ENCODE assay signal across 20 cellular contexts in the genomic region with DNA sequence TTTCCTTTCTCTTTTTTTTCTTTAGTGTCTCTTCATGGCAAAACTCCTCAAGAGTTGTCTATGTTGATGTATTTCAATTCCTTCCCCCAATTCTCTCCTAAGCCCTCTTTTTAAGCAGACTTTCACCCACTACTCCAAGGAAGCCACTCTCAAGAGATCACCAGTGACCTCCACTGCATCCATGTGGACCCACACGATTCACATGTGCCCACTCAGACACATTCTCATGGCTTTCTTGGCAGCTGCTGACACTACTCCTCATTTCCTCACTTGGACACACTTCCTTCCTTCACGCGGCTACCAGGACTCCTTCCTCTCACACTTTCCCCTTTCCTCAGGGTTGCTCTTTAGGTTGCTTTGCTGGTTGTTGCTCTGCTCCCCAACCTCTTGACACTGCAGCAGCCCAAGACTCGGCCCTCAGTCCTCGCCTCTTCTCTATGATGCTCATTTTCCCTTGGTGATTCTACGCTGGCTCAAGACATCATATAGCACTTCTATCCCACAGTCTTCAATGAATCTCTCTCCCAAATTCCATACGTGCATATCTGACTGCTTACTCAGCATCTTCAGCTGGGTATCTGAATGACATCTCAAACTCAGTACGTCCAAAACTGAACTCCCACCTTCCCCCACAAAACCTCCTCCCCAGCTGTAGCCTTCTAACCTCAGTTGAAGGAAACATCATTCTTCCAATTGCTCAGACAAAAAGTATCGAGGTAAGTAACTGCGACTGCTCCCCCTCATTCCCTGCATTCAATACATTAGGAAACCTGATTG. TPM values are rescaled to one million over a fixed set of nuclear protein-coding genes. Genes with fewer than 3 reads are reported as not detected.
DNase-seq lines count a peak whose midpoint lies in the region; ATAC-seq, FAIRE-seq and TF ChIP-seq lines count a peak whose summit lies in the region.
"Had no signal": no experiment of that assay in that cellular context is flagged by ENCODE, and none has a peak within 500 bp of the region (broad histone marks: within the 10 kb centered on the region; RNA-seq: fewer than 3 reads in every experiment).

No MANE protein-coding gene starts in this region.

- H3K14ac ChIP-seq in mesenchymal stem cell (ENCODE audit: low read length in 2 of 2), result no peak overlapping the region

- POLR2A ChIA-PET in endothelial cell of umbilical vein (lab: Charles Lee), result no interaction called here

- peaks cover 2% of the 10 kb centered on the region; the same call in 1 of the 2 replicates for H3K27me3 Mint-ChIP-seq in HFFc6 (ENCODE audit: insufficient read depth)
- H3K27me3 Mint-ChIP-seq: B cell had no signal

- peaks cover 29% of the 10 kb centered on the region for H3K79me1 ChIP-seq in mesenchymal stem cell (replicated peaks; ENCODE audit: low read length, poor library complexity, severe bottlenecking)

- peaks cover 50% of the 10 kb centered on the region for H3K4me1 Mint-ChIP-seq in HFFc6 (ENCODE audit: low read depth)

- H3K4me3 Mint-ChIP-seq in HFFc6, result no peak overlapping the region
- H3K4me3 Mint-ChIP-seq: B cell, CD14-positive monocyte had no signal

- no peaks in the 10 kb centered on the region for H3K9me1 ChIP-seq in endothelial cell of umbilical vein (replicated peaks; ENCODE audit: control insufficient read depth, extremely low read depth, insufficient read depth, low read length)

- peak overlapping the region in 1 of 2 experiments; percentile 34 for H3K18ac ChIP-seq in mesenchymal stem cell (ENCODE audit: low read depth in 1 of 2, low read length in 2 of 2)

- 92% methylated on average over 10 of the region's 10 CpGs for whole genome bisulfite sequencing in mesenchymal stem cell

- H3K27me3 ChIP-seq in endothelial cell of umbilical vein (ENCODE audit: control insufficient read depth in 2 of 2, insufficient read depth in 2 of 2, low read length in 2 of 2) (no peaks in the 10 kb centered on the region), mesenchymal stem cell (ENCODE audit: control insufficient read depth in 1 of 2, insufficient read depth in 1 of 2, low read length in 2 of 2) (no peaks in the 10 kb centered on the region), ascending aorta (no peaks in the 10 kb centered on the region)
- H3K27me3 ChIP-seq: Peyer's patch, SJCRH30 had no signal

- ATAC-seq in HG03520 (IDR thresholded peaks at IDR 0.05; ENCODE audit: unreplicated experiment), result no peak

- no peak overlapping the region for H2BK5ac ChIP-seq in mesenchymal stem cell (ENCODE audit: low read depth, low read length, poor library complexity, severe bottlenecking)

- intact Hi-C loops in endothelial cell of umbilical vein (cut with micrococcal nuclease), result no loop called here
- intact Hi-C loops in ascending aorta (cut with DNase I), result no loop called here

- no peaks in the 10 kb centered on the region for H4K20me1 ChIP-seq in endothelial cell of umbilical vein (replicated peaks; ENCODE audit: control insufficient read depth, extremely low read depth, insufficient read depth, low read length)

- TF ChIP-seq POLR2A in endothelial cell of umbilical vein (IDR thresholded peaks at IDR 0.05; ENCODE audit: low read depth, low read length), result no peak

- H2AFZ ChIP-seq in endothelial cell of umbilical vein (ENCODE audit: low read depth, low read length) (no peak overlapping the region), mesenchymal stem cell (ENCODE audit: low read depth, low read length) (no peak overlapping the region)

- no peaks in the 10 kb centered on the region for H3K9me3 Mint-ChIP-seq in HFFc6
- H3K9me3 Mint-ChIP-seq: CD14-positive monocyte had no signal

- H3K4me1 ChIP-seq in endothelial cell of umbilical vein (ENCODE audit: control insufficient read depth, extremely low read depth, insufficient read depth, low read length) (peaks cover 13% of the 10 kb centered on the region), mesenchymal stem cell (ENCODE audit: control insufficient read depth, insufficient read depth, low read depth, low read length) (peaks cover 23% of the 10 kb centered on the region), ascending aorta (peaks cover 0 to 2% of the 10 kb centered on the region in 2 donors)

- H3K36me3 Mint-ChIP-seq in HFFc6 (ENCODE audit: low read depth), result peaks cover 19% of the 10 kb centered on the region

- no TSS peak for BruUV-seq in endothelial cell of umbilical vein (replicated peaks; lab: Mats Ljungman, UMichigan)

- CTCF ChIA-PET in endothelial cell of umbilical vein (lab: Charles Lee), result interaction anchor here (0.7 to 2.6 kb wide), 3 partner anchors 8 to 16 kb away, joined by 3 to 10 read pairs (median 4); no protein-coding TSS in a partner anchor

- no peak for FAIRE-seq in endothelial cell of umbilical vein (lab: Jason Lieb, UNC)

- peak overlapping the region; percentile 55 for H4K91ac ChIP-seq in mesenchymal stem cell (ENCODE audit: low read length)

- H2BK15ac ChIP-seq in mesenchymal stem cell (ENCODE audit: low read depth, poor library complexity, severe bottlenecking), result no peak overlapping the region

- no peaks in the 10 kb centered on the region for H3K9me3 ChIP-seq in endothelial cell of umbilical vein (replicated peaks; ENCODE audit: control insufficient read depth, insufficient read depth, low read length)
- no peaks in the 10 kb centered on the region for H3K9me3 ChIP-seq in mesenchymal stem cell (ENCODE audit: control insufficient read depth, low read length)
- H3K9me3 ChIP-seq in ascending aorta, result no peaks in the 10 kb centered on the region
- H3K9me3 ChIP-seq: Peyer's patch, SJCRH30 had no signal

- H3K27ac ChIP-seq in 22Rv1 (peak overlapping the region; percentile 56), endothelial cell of umbilical vein (ENCODE audit: insufficient read depth, low read depth, low read length) (peak overlapping the region; percentile 20), mesenchymal stem cell (ENCODE audit: low read length, poor library complexity, severe bottlenecking) (peak overlapping the region; percentile 34), ascending aorta (no peak overlapping the region)
- H3K27ac ChIP-seq: KMS-11, SJCRH30 had no signal

- H3K23ac ChIP-seq in mesenchymal stem cell (ENCODE audit: low read length in 2 of 2), result no peak overlapping the region

- no peak overlapping the region for H3K4ac ChIP-seq in mesenchymal stem cell (ENCODE audit: low read depth in 1 of 2, low read length in 2 of 2)

- no peak overlapping the region for H3K27ac Mint-ChIP-seq in HFFc6
- H3K27ac Mint-ChIP-seq: B cell, CD14-positive monocyte had no signal

- no peak overlapping the region for H2BK12ac ChIP-seq in mesenchymal stem cell (ENCODE audit: low read length in 2 of 2)

- no peak for TF ChIP-seq CTCF in 22Rv1 (IDR thresholded peaks at IDR 0.05)
- no peak for TF ChIP-seq CTCF in endothelial cell of umbilical vein (IDR thresholded peaks at IDR 0.05; ENCODE audit: extremely low read depth in 1 of 2, insufficient read depth in 1 of 2, low read depth in 1 of 2, low read length in 2 of 2)
- no peak for TF ChIP-seq CTCF in foreskin fibroblast (IDR thresholded peaks at IDR 0.05; ENCODE audit: low read depth, low read length)
- no peak for TF ChIP-seq CTCF in HFFc6 (IDR thresholded peaks at IDR 0.05)
- no peak for TF ChIP-seq CTCF in ascending aorta (IDR thresholded peaks at IDR 0.05)

- peak overlapping the region; percentile 47 for H4K8ac ChIP-seq in mesenchymal stem cell (ENCODE audit: low read length)

- H3K36me3 ChIP-seq in endothelial cell of umbilical vein (ENCODE audit: control insufficient read depth in 2 of 2, extremely low read depth in 1 of 2, insufficient read depth in 2 of 2, low read length in 2 of 2), result peaks cover 3 to 6% of the 10 kb centered on the region in 2 experiments
- H3K36me3 ChIP-seq in mesenchymal stem cell (ENCODE audit: control insufficient read depth in 1 of 2, insufficient read depth in 2 of 2, low read depth in 1 of 2, low read length in 2 of 2), result peaks cover 15 to 36% of the 10 kb centered on the region in 2 experiments
- H3K36me3 ChIP-seq in ascending aorta, result peaks cover 24 to 28% of the 10 kb centered on the region in 2 donors

- peak overlapping the region; percentile 90 for H2AK5ac ChIP-seq in mesenchymal stem cell (ENCODE audit: low read length, severe bottlenecking)

- H3K4me2 ChIP-seq in endothelial cell of umbilical vein (ENCODE audit: insufficient read depth, low read length) (no peak overlapping the region), mesenchymal stem cell (ENCODE audit: low read length, poor library complexity, severe bottlenecking) (no peak overlapping the region)
- H3K4me2 ChIP-seq: KMS-11 had no signal

- no peak overlapping the region for H3K4me3 ChIP-seq in endothelial cell of umbilical vein (replicated peaks in 1 of 3; ENCODE audit: insufficient read depth in 1 of 3, low read depth in 1 of 3, low read length in 3 of 3)
- no peak overlapping the region for H3K4me3 ChIP-seq in mesenchymal stem cell (ENCODE audit: insufficient read depth in 1 of 2, low read depth in 1 of 2, low read length in 2 of 2)
- no peak overlapping the region for H3K4me3 ChIP-seq in foreskin fibroblast (ENCODE audit: low read depth in 1 of 2, low read length in 2 of 2)
- H3K4me3 ChIP-seq in ascending aorta, result no peak overlapping the region
- H3K4me3 ChIP-seq: Peyer's patch, SJCRH30 had no signal

- dilution Hi-C loops in endothelial cell of umbilical vein (cut with MboI; ENCODE audit: extremely low pct_ligation_motif_present, low sequenced_read_pairs), result no loop called here

- DNase-seq in UCSD-AML1 (lab: John Stamatoyannopoulos, UW; ENCODE audit: unreplicated experiment) (peak; percentile 16), endothelial cell of umbilical vein (ENCODE audit: low read depth, low spot score) (peak; percentile 14), mesenchymal stem cell (no peak), foreskin fibroblast (no peak), HFFc6 (no peak), ascending aorta (ENCODE audit: low spot score in 2 of 2) (no peak)
- DNase-seq: GDM1, H7, NCI-H1694 treated with DMSO at 0.1 percent for 48 hours, NCI-H2081 treated with DMSO at 0.1 percent for 48 hours, NCI-H2171 treated with DMSO at 0.1 percent for 48 hours, NCI-H524 treated with DMSO at 0.1 percent for 48 hours, NCI-H82, Peyer's patch, SJCRH30 had no signal

- H3K9ac ChIP-seq in endothelial cell of umbilical vein (replicated peaks; ENCODE audit: extremely low read depth, insufficient read depth, low read length) (no peak overlapping the region), mesenchymal stem cell (ENCODE audit: low read length) (no peak overlapping the region)
- H3K9ac ChIP-seq: KMS-11 had no signal

- peaks cover 40% of the 10 kb centered on the region for H3K79me2 ChIP-seq in endothelial cell of umbilical vein (ENCODE audit: control insufficient read depth, insufficient read depth, low read length)

- no peak overlapping the region for H2BK120ac ChIP-seq in mesenchymal stem cell (ENCODE audit: low read depth, low read length)

RNA-seq across cellular contexts. Expression of gene HELZ, which starts 28.3 kb away (rescaled TPM):
- total RNA-seq in endothelial cell of umbilical vein, result 47.3 and 47.5 TPM in 2 replicates
- 7.5 and 8.0 TPM in 2 replicates for polyA plus RNA-seq in endothelial cell of umbilical vein
- polyA plus RNA-seq in endothelial cell of umbilical vein (2011; cell fraction: cytosol; rRNA removed), result 7.0 and 7.4 TPM in 2 replicates
- 22.2 and 23.1 TPM in 2 replicates for polyA plus RNA-seq in endothelial cell of umbilical vein (2011; cell fraction: nucleus; rRNA removed)
- 9.5 and 19.9 TPM in 2 replicates for polyA plus RNA-seq in endothelial cell of umbilical vein (2012)
- polyA minus RNA-seq in endothelial cell of umbilical vein, result 50.8 and 55.4 TPM in 2 replicates
- polyA minus RNA-seq in endothelial cell of umbilical vein (2011; cell fraction: cytosol; rRNA and poly(A)+ RNA removed), result 17.8 TPM
- polyA minus RNA-seq in endothelial cell of umbilical vein (2011; cell fraction: nucleus; rRNA and poly(A)+ RNA removed), result 96.2 and 138 TPM in 2 replicates
- polyA plus RNA-seq in mesenchymal stem cell (2013, experiment 1 of 2), result 12.8 TPM
- 12.1 TPM for polyA plus RNA-seq in mesenchymal stem cell (2013, experiment 2 of 2)
- 10 to 100 TPM; 36.0 to 46.2 (median 38.4) TPM for total RNA-seq in HFFc6 (2021; fragmentation: NEBNext Ultra II Directional; extraction: Animal tissue kit (Norgen Biotek cat#: 25700))
- 36.1 TPM for total RNA-seq in ascending aorta

Comparison
In these comparisons a context has a peak if more than half of its experiments do, and no peak if none do; other contexts are left out.
1. H3K27ac ChIP-seq: peak in 22Rv1 (single experiment), endothelial cell of umbilical vein (single experiment) and mesenchymal stem cell (single experiment); none in ascending aorta (0 of 2).
2. DNase-seq: peak in UCSD-AML1 (single experiment) and endothelial cell of umbilical vein (single experiment); none in mesenchymal stem cell (single experiment), foreskin fibroblast (0 of 2), HFFc6 (single experiment) and ascending aorta (0 of 2).